25 cellular contexts compared by ENCODE assay signal in genomic region chr5:38621840-38622513, GRCh38.
"Had no signal": no experiment of that assay in that cellular context is flagged by ENCODE, and none has a peak within 500 bp of the region (broad histone marks: within the 10 kb centered on the region; RNA-seq: fewer than 3 reads in every experiment).

No MANE protein-coding gene starts in this region.

- H3K27me3 Mint-ChIP-seq: activated CD4-positive, alpha-beta memory T cell treated with anti-CD3 and anti-CD28 coated beads, Interleukin-2, amount 10 ng/mL, durations not matched to agents 7 days and 5 days; activated naive CD4-positive, alpha-beta T cell treated with anti-CD3 and anti-CD28 coated beads, Interleukin-2, amount 10 ng/mL, durations not matched to agents 7 days and 5 days; effector memory CD8-positive, alpha-beta T cell; progenitor cell of endocrine pancreas; stimulated activated naive B cell treated with anti-CD40 and anti-IgM and Interleukin-4, amounts not matched to agents 10 μg/mL and 1 μg/mL and 100 μg/mL, for 72 hours had no signal

- ATAC-seq: effector memory CD8-positive, alpha-beta T cell; left colon; stimulated activated naive B cell treated with anti-CD40 and anti-IgM and Interleukin-4, amounts not matched to agents 10 μg/mL and 1 μg/mL and 100 μg/mL, for 72 hours had no signal

- H3K4me3 Mint-ChIP-seq: activated CD4-positive, alpha-beta memory T cell treated with anti-CD3 and anti-CD28 coated beads, Interleukin-2, amount 10 ng/mL, durations not matched to agents 7 days and 5 days; activated naive CD4-positive, alpha-beta T cell treated with anti-CD3 and anti-CD28 coated beads, Interleukin-2, amount 10 ng/mL, durations not matched to agents 7 days and 5 days; activated T-cell treated with anti-CD3 and anti-CD28 coated beads, Interleukin-2, amount 50 U/mL, for 24 hours; effector memory CD8-positive, alpha-beta T cell; nephron progenitor cell; stimulated activated naive B cell treated with anti-CD40 and anti-IgM and Interleukin-4, amounts not matched to agents 10 μg/mL and 1 μg/mL and 100 μg/mL, for 72 hours had no signal

- H3K27ac Mint-ChIP-seq: activated CD4-positive, alpha-beta memory T cell treated with anti-CD3 and anti-CD28 coated beads, Interleukin-2, amount 10 ng/mL, durations not matched to agents 7 days and 5 days; activated naive CD4-positive, alpha-beta T cell treated with anti-CD3 and anti-CD28 coated beads, Interleukin-2, amount 10 ng/mL, durations not matched to agents 7 days and 5 days; activated T-cell treated with anti-CD3 and anti-CD28 coated beads, Interleukin-2, amount 50 U/mL, for 24 hours; effector memory CD8-positive, alpha-beta T cell; nephron progenitor cell; progenitor cell of endocrine pancreas; stimulated activated naive B cell treated with anti-CD40 and anti-IgM and Interleukin-4, amounts not matched to agents 10 μg/mL and 1 μg/mL and 100 μg/mL, for 72 hours had no signal

- H3K36me3 Mint-ChIP-seq: activated naive CD4-positive, alpha-beta T cell treated with anti-CD3 and anti-CD28 coated beads, Interleukin-2, amount 10 ng/mL, durations not matched to agents 7 days and 5 days; stimulated activated naive B cell treated with anti-CD40 and anti-IgM and Interleukin-4, amounts not matched to agents 10 μg/mL and 1 μg/mL and 100 μg/mL, for 72 hours had no signal

- DNase-seq: activated CD4-positive, alpha-beta memory T cell treated with anti-CD3 and anti-CD28 coated beads, Interleukin-2, amount 10 ng/mL, durations not matched to agents 7 days and 5 days; activated CD4-positive, alpha-beta T cell treated with anti-CD3 and anti-CD28 coated beads for 4 hours; activated CD8-positive, alpha-beta memory T cell treated with anti-CD3 and anti-CD28 coated beads, Interleukin-2, amount 50 U/mL, for 48 hours; activated gamma-delta T cell; activated naive CD4-positive, alpha-beta T cell treated with anti-CD3 and anti-CD28 coated beads, Interleukin-2, amount 10 ng/mL, durations not matched to agents 7 days and 5 days; activated T-cell treated with anti-CD3 and anti-CD28 coated beads, Interleukin-2, amount 50 U/mL, for 24 hours; amniotic stem cell; caudate nucleus; cortex of kidney; effector memory CD8-positive, alpha-beta T cell; erythroblast; head of caudate nucleus; hippocampal formation; left colon; lower lobe of right lung; nephron progenitor cell; ovary; stimulated activated CD4-positive, alpha-beta T cell treated with anti-CD3 and anti-CD28 coated beads, Interleukin-2, amount 100 ng/mL, for 24 hours; stimulated activated naive B cell treated with anti-CD40 and anti-IgM and Interleukin-4, amounts not matched to agents 10 μg/mL and 1 μg/mL and 100 μg/mL, for 72 hours; stomach had no signal

- H3K4me3 ChIP-seq: lower lobe of right lung, ovary, smooth muscle cell, stomach, tibial nerve had no signal

- H3K27ac ChIP-seq: lower lobe of right lung, neutrophil, ovary, tibial nerve, VCaP had no signal

- H3K9me3 ChIP-seq: neutrophil had no signal

- H3K4me1 ChIP-seq: lower lobe of right lung, tibial nerve had no signal

- H3K27me3 ChIP-seq: neutrophil, ovary, stomach, tibial nerve had no signal

- H3K4me1 Mint-ChIP-seq: activated CD4-positive, alpha-beta memory T cell treated with anti-CD3 and anti-CD28 coated beads, Interleukin-2, amount 10 ng/mL, durations not matched to agents 7 days and 5 days; activated naive CD4-positive, alpha-beta T cell treated with anti-CD3 and anti-CD28 coated beads, Interleukin-2, amount 10 ng/mL, durations not matched to agents 7 days and 5 days; nephron progenitor cell; stimulated activated naive B cell treated with anti-CD40 and anti-IgM and Interleukin-4, amounts not matched to agents 10 μg/mL and 1 μg/mL and 100 μg/mL, for 72 hours had no signal

- H3K36me3 ChIP-seq: lower lobe of right lung, neutrophil, ovary, stomach, tibial nerve had no signal
